ENCODE assay signal across 1 cellular context in the genomic region with DNA sequence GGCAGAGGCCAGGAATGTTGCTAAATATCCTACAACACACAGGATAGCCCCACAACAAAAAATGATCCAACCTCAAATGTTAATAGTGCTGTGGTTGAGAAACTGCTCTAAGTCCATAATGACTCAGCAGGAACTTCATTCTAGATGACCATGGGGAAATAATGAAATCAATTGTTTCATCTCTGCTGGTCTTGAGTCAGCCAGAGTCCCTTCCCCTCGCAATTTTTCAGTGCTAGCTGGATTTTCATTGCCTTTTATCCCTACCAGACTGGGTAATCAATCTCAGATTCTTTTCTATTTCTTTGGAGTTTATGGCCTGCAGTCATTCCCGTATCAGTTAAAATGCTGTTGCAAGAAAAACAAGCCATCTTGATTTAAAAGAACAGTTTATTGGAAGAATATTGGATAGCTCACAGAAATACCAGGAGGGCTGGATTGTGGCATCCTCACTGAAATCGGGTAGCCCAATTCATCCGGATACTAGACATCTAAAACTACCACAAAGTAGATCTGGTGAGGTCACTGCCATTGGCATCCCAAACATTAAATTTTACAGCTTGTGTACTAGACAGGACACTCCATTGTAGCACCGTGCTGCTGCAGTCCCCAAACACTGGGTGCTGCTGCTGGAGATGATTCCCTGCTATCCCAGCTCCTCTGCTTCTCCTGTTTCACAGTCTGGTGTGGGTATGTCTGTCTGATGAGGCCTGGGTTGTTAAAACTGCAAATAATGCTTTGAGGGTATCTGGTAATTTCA.
TF ChIP-seq lines count a peak whose summit lies in the region.

No MANE protein-coding gene starts in this region.

TF ChIP-seq in HCT116, 20 proteins besides CTCF, POLR2A, EP300 and RAD21 (continued from another document):
- TF ChIP-seq, protein P1, sequence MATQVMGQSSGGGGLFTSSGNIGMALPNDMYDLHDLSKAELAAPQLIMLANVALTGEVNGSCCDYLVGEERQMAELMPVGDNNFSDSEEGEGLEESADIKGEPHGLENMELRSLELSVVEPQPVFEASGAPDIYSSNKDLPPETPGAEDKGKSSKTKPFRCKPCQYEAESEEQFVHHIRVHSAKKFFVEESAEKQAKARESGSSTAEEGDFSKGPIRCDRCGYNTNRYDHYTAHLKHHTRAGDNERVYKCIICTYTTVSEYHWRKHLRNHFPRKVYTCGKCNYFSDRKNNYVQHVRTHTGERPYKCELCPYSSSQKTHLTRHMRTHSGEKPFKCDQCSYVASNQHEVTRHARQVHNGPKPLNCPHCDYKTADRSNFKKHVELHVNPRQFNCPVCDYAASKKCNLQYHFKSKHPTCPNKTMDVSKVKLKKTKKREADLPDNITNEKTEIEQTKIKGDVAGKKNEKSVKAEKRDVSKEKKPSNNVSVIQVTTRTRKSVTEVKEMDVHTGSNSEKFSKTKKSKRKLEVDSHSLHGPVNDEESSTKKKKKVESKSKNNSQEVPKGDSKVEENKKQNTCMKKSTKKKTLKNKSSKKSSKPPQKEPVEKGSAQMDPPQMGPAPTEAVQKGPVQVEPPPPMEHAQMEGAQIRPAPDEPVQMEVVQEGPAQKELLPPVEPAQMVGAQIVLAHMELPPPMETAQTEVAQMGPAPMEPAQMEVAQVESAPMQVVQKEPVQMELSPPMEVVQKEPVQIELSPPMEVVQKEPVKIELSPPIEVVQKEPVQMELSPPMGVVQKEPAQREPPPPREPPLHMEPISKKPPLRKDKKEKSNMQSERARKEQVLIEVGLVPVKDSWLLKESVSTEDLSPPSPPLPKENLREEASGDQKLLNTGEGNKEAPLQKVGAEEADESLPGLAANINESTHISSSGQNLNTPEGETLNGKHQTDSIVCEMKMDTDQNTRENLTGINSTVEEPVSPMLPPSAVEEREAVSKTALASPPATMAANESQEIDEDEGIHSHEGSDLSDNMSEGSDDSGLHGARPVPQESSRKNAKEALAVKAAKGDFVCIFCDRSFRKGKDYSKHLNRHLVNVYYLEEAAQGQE (IDR thresholded peaks at IDR 0.05; ENCODE audit: low read depth): no peak
- TF ChIP-seq, protein P2, sequence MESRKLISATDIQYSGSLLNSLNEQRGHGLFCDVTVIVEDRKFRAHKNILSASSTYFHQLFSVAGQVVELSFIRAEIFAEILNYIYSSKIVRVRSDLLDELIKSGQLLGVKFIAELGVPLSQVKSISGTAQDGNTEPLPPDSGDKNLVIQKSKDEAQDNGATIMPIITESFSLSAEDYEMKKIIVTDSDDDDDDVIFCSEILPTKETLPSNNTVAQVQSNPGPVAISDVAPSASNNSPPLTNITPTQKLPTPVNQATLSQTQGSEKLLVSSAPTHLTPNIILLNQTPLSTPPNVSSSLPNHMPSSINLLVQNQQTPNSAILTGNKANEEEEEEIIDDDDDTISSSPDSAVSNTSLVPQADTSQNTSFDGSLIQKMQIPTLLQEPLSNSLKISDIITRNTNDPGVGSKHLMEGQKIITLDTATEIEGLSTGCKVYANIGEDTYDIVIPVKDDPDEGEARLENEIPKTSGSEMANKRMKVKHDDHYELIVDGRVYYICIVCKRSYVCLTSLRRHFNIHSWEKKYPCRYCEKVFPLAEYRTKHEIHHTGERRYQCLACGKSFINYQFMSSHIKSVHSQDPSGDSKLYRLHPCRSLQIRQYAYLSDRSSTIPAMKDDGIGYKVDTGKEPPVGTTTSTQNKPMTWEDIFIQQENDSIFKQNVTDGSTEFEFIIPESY (IDR thresholded peaks at IDR 0.05; ENCODE audit: extremely low read depth, insufficient replicate concordance, low read length): no peak
- TF ChIP-seq FOSL1 (IDR thresholded peaks at IDR 0.05; ENCODE audit: low read depth) (peak; percentile 48), ZFX (IDR thresholded peaks at IDR 0.05) (no peak), SIN3A (IDR thresholded peaks at IDR 0.05; ENCODE audit: low read depth) (no peak), ELF1 (IDR thresholded peaks at IDR 0.05; ENCODE audit: borderline replicate concordance, low read depth) (no peak), POLR2AphosphoS5 (IDR thresholded peaks at IDR 0.05; ENCODE audit: low read depth, low read length) (no peak), JUND (IDR thresholded peaks at IDR 0.05) (peak; percentile 50), SP1 (IDR thresholded peaks at IDR 0.05; ENCODE audit: low read depth) (peak; percentile 51), EGR1 (IDR thresholded peaks at IDR 0.05; ENCODE audit: low read depth) (no peak), YY1 (IDR thresholded peaks at IDR 0.05; ENCODE audit: extremely low read depth, insufficient replicate concordance, low read depth, low read length) (no peak)
